23 cellular contexts compared by ENCODE assay signal in the genomic region with DNA sequence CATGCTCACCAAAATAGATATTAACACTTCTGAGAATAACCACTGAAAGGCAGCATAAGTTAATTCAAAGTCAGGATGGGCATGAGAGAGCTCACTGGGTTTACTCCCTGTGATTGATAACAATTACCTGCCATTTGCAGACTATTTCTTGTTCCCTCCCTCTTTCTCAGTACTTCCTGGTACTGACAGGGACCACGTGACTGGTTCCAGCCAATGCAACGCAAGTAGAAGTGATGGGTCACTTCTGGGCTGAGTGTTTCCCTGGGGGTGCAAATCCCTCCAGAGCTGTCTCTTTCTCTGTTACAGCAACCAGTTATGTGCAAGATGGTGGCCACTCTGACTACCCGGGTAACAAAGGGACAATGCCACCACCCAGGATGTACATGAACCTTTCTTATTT.
DNase-seq lines count a peak whose midpoint lies in the region; ATAC-seq and FAIRE-seq lines count a peak whose summit lies in the region.
"Had no signal": no experiment of that assay in that cellular context is flagged by ENCODE, and none has a peak within 500 bp of the region (broad histone marks: within the 10 kb centered on the region; RNA-seq: fewer than 3 reads in every experiment).

No MANE protein-coding gene starts in this region.

- H3K27me3 ChIP-seq in Karpas-422 (ENCODE audit: low read length), result no peaks in the 10 kb centered on the region
- H3K27me3 ChIP-seq: body of pancreas, hepatocyte had no signal

- H3K4me2 ChIP-seq in Karpas-422 (ENCODE audit: low read depth, low read length, poor library complexity, severe bottlenecking), result no peak overlapping the region
- H3K4me2 ChIP-seq: A549, hepatocyte had no signal

- H3K79me2 ChIP-seq in Karpas-422 (ENCODE audit: low read length), result no peaks in the 10 kb centered on the region
- H3K79me2 ChIP-seq: hepatocyte had no signal

- no peaks in the 10 kb centered on the region for H3K9me2 ChIP-seq in Karpas-422 (replicated peaks; ENCODE audit: insufficient read depth, low read length)

- no peak for FAIRE-seq in GM19239 (lab: Jason Lieb, UNC)
- FAIRE-seq: A549 had no signal

- no peak overlapping the region for H3K4me3 ChIP-seq in Karpas-422 (ENCODE audit: low read length)
- H3K4me3 ChIP-seq: A549; BLaER1 treated with 17β-estradiol and CSF1 and Interleukin-3, amounts not matched to agents 10 nM and 100 nM; body of pancreas; hepatocyte; lower lobe of right lung had no signal

- peaks cover 17% of the 10 kb centered on the region for H3K27me3 Mint-ChIP-seq in activated naive CD8-positive, alpha-beta T cell treated with anti-CD3 and anti-CD28 coated beads, Interleukin-2, amount 50 U/mL, for 24 hours
- peaks cover 34% of the 10 kb centered on the region for H3K27me3 Mint-ChIP-seq in activated naive CD8-positive, alpha-beta T cell treated with anti-CD3 and anti-CD28 coated beads for 36 hours
- H3K27me3 Mint-ChIP-seq in stimulated activated naive B cell treated with anti-CD40 and anti-IgM and Interleukin-4, amounts not matched to agents 10 μg/mL and 1 μg/mL and 100 μg/mL, for 72 hours, result peaks cover 5 to 10% of the 10 kb centered on the region in 2 donors

- peaks cover 6% of the 10 kb centered on the region; the same call in 1 of the 2 replicates for H3K9me3 ChIP-seq in Karpas-422 (ENCODE audit: low read length)
- H3K9me3 ChIP-seq: A549, body of pancreas, lower lobe of right lung had no signal

- no peaks in the 10 kb centered on the region for H3K36me3 Mint-ChIP-seq in activated naive CD8-positive, alpha-beta T cell treated with anti-CD3 and anti-CD28 coated beads, Interleukin-2, amount 50 U/mL, for 24 hours (ENCODE audit: low read depth)
- no peaks in the 10 kb centered on the region for H3K36me3 Mint-ChIP-seq in activated naive CD8-positive, alpha-beta T cell treated with anti-CD3 and anti-CD28 coated beads for 36 hours
- no peaks in the 10 kb centered on the region for H3K36me3 Mint-ChIP-seq in stimulated activated naive B cell treated with anti-CD40 and anti-IgM and Interleukin-4, amounts not matched to agents 10 μg/mL and 1 μg/mL and 100 μg/mL, for 72 hours
- H3K36me3 Mint-ChIP-seq: activated naive CD8-positive, alpha-beta T cell had no signal

- no peak overlapping the region for H3K27ac Mint-ChIP-seq in activated naive CD8-positive, alpha-beta T cell treated with anti-CD3 and anti-CD28 coated beads, Interleukin-2, amount 50 U/mL, for 24 hours
- H3K27ac Mint-ChIP-seq in activated naive CD8-positive, alpha-beta T cell treated with anti-CD3 and anti-CD28 coated beads for 36 hours, result no peak overlapping the region
- H3K27ac Mint-ChIP-seq in stimulated activated naive B cell treated with anti-CD40 and anti-IgM and Interleukin-4, amounts not matched to agents 10 μg/mL and 1 μg/mL and 100 μg/mL, for 72 hours, result no peak overlapping the region
- H3K27ac Mint-ChIP-seq: activated naive CD8-positive, alpha-beta T cell; activated T-helper 1 cell treated with anti-CD3 and anti-CD28 coated beads, Interleukin-12 subunit alpha, Interleukin-12 subunit beta, Interleukin-2, Interleukin-4 antibody, amounts not matched to agents 30 ng/mL and 10 ng/mL and 1 ng/mL, durations not matched to agents 14 hours and 24 hours and 36 hours had no signal

- no peak overlapping the region for H2AFZ ChIP-seq in Karpas-422 (ENCODE audit: low read length)
- H2AFZ ChIP-seq: GM23248, hepatocyte had no signal

- H3K9me3 Mint-ChIP-seq in activated naive CD8-positive, alpha-beta T cell treated with anti-CD3 and anti-CD28 coated beads, Interleukin-2, amount 50 U/mL, for 24 hours, result no peaks in the 10 kb centered on the region
- H3K9me3 Mint-ChIP-seq in activated naive CD8-positive, alpha-beta T cell treated with anti-CD3 and anti-CD28 coated beads for 36 hours, result no peaks in the 10 kb centered on the region
- H3K9me3 Mint-ChIP-seq in stimulated activated naive B cell treated with anti-CD40 and anti-IgM and Interleukin-4, amounts not matched to agents 10 μg/mL and 1 μg/mL and 100 μg/mL, for 72 hours, result no peaks in the 10 kb centered on the region
- H3K9me3 Mint-ChIP-seq: activated T-helper 1 cell treated with anti-CD3 and anti-CD28 coated beads, Interleukin-12 subunit alpha, Interleukin-12 subunit beta, Interleukin-2, Interleukin-4 antibody, amounts not matched to agents 30 ng/mL and 10 ng/mL and 1 ng/mL, durations not matched to agents 14 hours and 24 hours and 36 hours had no signal

- peak; percentile 33 for ATAC-seq in activated naive CD8-positive, alpha-beta T cell treated with anti-CD3 and anti-CD28 coated beads, Interleukin-2, amount 50 U/mL, for 24 hours
- ATAC-seq in stimulated activated naive B cell treated with anti-CD40 and anti-IgM and Interleukin-4, amounts not matched to agents 10 μg/mL and 1 μg/mL and 100 μg/mL, for 72 hours (replicated peaks), result peak; percentile 33 to 43
- ATAC-seq: A549, body of pancreas, lower lobe of right lung had no signal

- H4K20me1 ChIP-seq in Karpas-422 (ENCODE audit: insufficient read depth, low read depth, low read length), result no peaks in the 10 kb centered on the region
- H4K20me1 ChIP-seq: BLaER1 treated with 17β-estradiol and CSF1 and Interleukin-3, amounts not matched to agents 10 nM and 100 nM had no signal

- H3K27ac ChIP-seq in Karpas-422 (ENCODE audit: low read length), result no peak overlapping the region
- H3K27ac ChIP-seq: A549; BLaER1 treated with 17β-estradiol and CSF1 and Interleukin-3, amounts not matched to agents 10 nM and 100 nM; body of pancreas; GM23248; hepatocyte; lower lobe of right lung had no signal

- H3K4me1 ChIP-seq in Karpas-422 (ENCODE audit: low read length), result no peaks in the 10 kb centered on the region
- H3K4me1 ChIP-seq: A549, body of pancreas, lower lobe of right lung had no signal

- DNase-seq in activated naive CD8-positive, alpha-beta T cell treated with anti-CD3 and anti-CD28 coated beads, Interleukin-2, amount 50 U/mL, for 24 hours, result no peak
- DNase-seq in activated naive CD8-positive, alpha-beta T cell treated with anti-CD3 and anti-CD28 coated beads for 36 hours, result no peak
- DNase-seq in Karpas-422 (peak; percentile 46), SW480 (ENCODE audit: low spot score) (peak; percentile 8), GM19239 (ENCODE audit: insufficient read length, low spot score) (no peak), NCI-H2081 (lab: John Stamatoyannopoulos, UW) (no peak), foreskin melanocyte (no peak)
- no peak for DNase-seq in stimulated activated naive B cell treated with anti-CD40 and anti-IgM and Interleukin-4, amounts not matched to agents 10 μg/mL and 1 μg/mL and 100 μg/mL, for 72 hours
- DNase-seq: body of pancreas, DMS53, GM23248, lower lobe of right lung, NCI-H1092, NCI-H2107, NCI-H524 treated with DMSO at 0.1 percent for 48 hours, retina, SHP77 treated with DMSO at 0.1 percent for 48 hours, T-helper 2 cell had no signal

- H3K4me3 Mint-ChIP-seq in activated naive CD8-positive, alpha-beta T cell treated with anti-CD3 and anti-CD28 coated beads, Interleukin-2, amount 50 U/mL, for 24 hours, result no peak overlapping the region
- no peak overlapping the region for H3K4me3 Mint-ChIP-seq in activated naive CD8-positive, alpha-beta T cell treated with anti-CD3 and anti-CD28 coated beads for 36 hours
- H3K4me3 Mint-ChIP-seq in stimulated activated naive B cell treated with anti-CD40 and anti-IgM and Interleukin-4, amounts not matched to agents 10 μg/mL and 1 μg/mL and 100 μg/mL, for 72 hours, result no peak overlapping the region
- H3K4me3 Mint-ChIP-seq: activated naive CD8-positive, alpha-beta T cell; activated T-helper 1 cell treated with anti-CD3 and anti-CD28 coated beads, Interleukin-12 subunit alpha, Interleukin-12 subunit beta, Interleukin-2, Interleukin-4 antibody, amounts not matched to agents 30 ng/mL and 10 ng/mL and 1 ng/mL, durations not matched to agents 14 hours and 24 hours and 36 hours had no signal

- peaks cover 3% of the 10 kb centered on the region for H3K4me1 Mint-ChIP-seq in activated naive CD8-positive, alpha-beta T cell treated with anti-CD3 and anti-CD28 coated beads, Interleukin-2, amount 50 U/mL, for 24 hours
- H3K4me1 Mint-ChIP-seq in activated naive CD8-positive, alpha-beta T cell treated with anti-CD3 and anti-CD28 coated beads for 36 hours, result peaks cover 6% of the 10 kb centered on the region
- peaks cover 4 to 9% of the 10 kb centered on the region in 2 donors for H3K4me1 Mint-ChIP-seq in stimulated activated naive B cell treated with anti-CD40 and anti-IgM and Interleukin-4, amounts not matched to agents 10 μg/mL and 1 μg/mL and 100 μg/mL, for 72 hours

- H3K9ac ChIP-seq in Karpas-422 (ENCODE audit: low read length), result no peak overlapping the region
- H3K9ac ChIP-seq: BLaER1 treated with 17β-estradiol and CSF1 and Interleukin-3, amounts not matched to agents 10 nM and 100 nM; GM23248 had no signal

- H3K36me3 ChIP-seq in Karpas-422 (ENCODE audit: insufficient read depth, low read length), result no peaks in the 10 kb centered on the region
- H3K36me3 ChIP-seq: BLaER1 treated with 17β-estradiol and CSF1 and Interleukin-3, amounts not matched to agents 10 nM and 100 nM; lower lobe of right lung had no signal

Comparison
In these comparisons a context has a peak if more than half of its experiments do, and no peak if none do; other contexts are left out.
1. DNase-seq: peak in Karpas-422 (single experiment) and SW480 (single experiment); none in activated naive CD8-positive, alpha-beta T cell treated with anti-CD3 and anti-CD28 coated beads, Interleukin-2, amount 50 U/mL, for 24 hours (single experiment), activated naive CD8-positive, alpha-beta T cell treated with anti-CD3 and anti-CD28 coated beads for 36 hours (single experiment), stimulated activated naive B cell treated with anti-CD40 and anti-IgM and Interleukin-4, amounts not matched to agents 10 μg/mL and 1 μg/mL and 100 μg/mL, for 72 hours (single experiment), GM19239 (single experiment), NCI-H2081 (0 of 2) and foreskin melanocyte (single experiment).